ENCODE assay signal across 8 cellular contexts in the genomic region with DNA sequence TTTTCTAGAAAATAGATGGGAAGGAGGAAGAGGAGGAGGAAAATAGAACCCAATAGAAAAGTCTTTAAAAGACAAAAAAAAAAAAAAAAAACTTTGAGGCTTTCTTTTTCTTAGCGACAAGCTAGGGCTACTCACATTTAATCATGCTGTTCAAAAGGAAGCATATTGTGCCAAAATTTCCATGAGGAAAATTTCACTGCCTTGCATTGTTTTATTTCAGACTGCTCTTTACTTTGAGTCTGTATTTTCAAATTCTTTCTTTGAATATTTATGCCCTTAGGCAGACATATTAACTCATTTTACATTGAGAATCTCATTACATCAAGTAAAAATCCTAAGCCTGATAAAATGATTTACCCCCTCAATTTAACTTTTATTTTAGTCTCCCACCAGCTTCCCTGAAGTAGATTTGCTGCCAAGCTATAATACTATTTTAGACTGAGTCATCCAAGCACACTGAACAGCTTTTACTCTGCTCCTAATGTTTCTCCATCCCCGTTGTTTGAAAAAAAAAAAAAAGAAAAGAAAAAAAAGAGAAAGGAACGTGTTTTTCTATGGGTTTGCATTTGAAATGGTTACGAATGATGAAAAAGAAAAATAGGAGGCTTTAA.
DNase-seq lines count a peak whose midpoint lies in the region; ATAC-seq lines count a peak whose summit lies in the region.
"Had no signal": no experiment of that assay in that cellular context is flagged by ENCODE, and none has a peak within 500 bp of the region (broad histone marks: within the 10 kb centered on the region; RNA-seq: fewer than 3 reads in every experiment).

No MANE protein-coding gene starts in this region.

- no peaks in the 10 kb centered on the region for H3K9me3 ChIP-seq in right cardiac atrium (ENCODE audit: control insufficient read depth, low read length)

- H3K27me3 ChIP-seq in right cardiac atrium (ENCODE audit: control insufficient read depth, insufficient read depth): no peaks in the 10 kb centered on the region

- H3K4me1 ChIP-seq in right cardiac atrium (ENCODE audit: control insufficient read depth, insufficient read depth, low read length): peaks cover 2% of the 10 kb centered on the region

- ATAC-seq in HG03135 (IDR thresholded peaks at IDR 0.05; ENCODE audit: unreplicated experiment) (peak; percentile 16), right cardiac atrium (peak; percentile 71 to 82), GM18861 (IDR thresholded peaks at IDR 0.05; ENCODE audit: unreplicated experiment) (no peak)

- 31% methylated on average over 4 of the region's 4 CpGs for WGBS in right cardiac atrium

- intact Hi-C loops in right cardiac atrium (cut with DNase I): no loop called here

- DNase-seq in astrocyte of the hippocampus (ENCODE audit: low read depth, low spot score): peak; percentile 69
- no peak for DNase-seq in right cardiac atrium
- DNase-seq in stromal cell of bone marrow (ENCODE audit: low read depth): peak; percentile 53
- no peak for DNase-seq in HT-29 (ENCODE audit: low spot score)
- no peak for DNase-seq in HPDE6-E6E7 (ENCODE audit: extremely low spot score)
- DNase-seq: H7 had no signal

- peak overlapping the region; percentile 30 for H3K27ac ChIP-seq in right cardiac atrium (ENCODE audit: low read length)

- H3K4me3 ChIP-seq in right cardiac atrium (ENCODE audit: low read length): no peak overlapping the region

Comparison
In these comparisons a context has a peak if more than half of its experiments do, and no peak if none do; other contexts are left out.
1. DNase-seq: peak in astrocyte of the hippocampus (single experiment) and stromal cell of bone marrow (single experiment); none in right cardiac atrium (0 of 3), HT-29 (single experiment) and HPDE6-E6E7 (single experiment).